Comparison of ENCODE assay signal across 1 cellular context in genomic region chr4:139312552-139313332, GRCh38.
TF ChIP-seq lines count a peak whose summit lies in the region.

No MANE protein-coding gene starts in this region.

TF ChIP-seq in SK-N-SH, 30 proteins besides CTCF, POLR2A, EP300 and RAD21 (continued from another document):
- TF ChIP-seq ZBTB33 (IDR thresholded peaks at IDR 0.05; ENCODE audit: borderline replicate concordance, low read depth) (no peak), NFIC (IDR thresholded peaks at IDR 0.05; ENCODE audit: borderline replicate concordance) (no peak), SIN3A (IDR thresholded peaks at IDR 0.05; ENCODE audit: borderline replicate concordance, low read depth, low read length) (no peak), USF1 (IDR thresholded peaks at IDR 0.05; ENCODE audit: borderline replicate concordance, low read depth) (no peak), NRF1 (IDR thresholded peaks at IDR 0.05; ENCODE audit: low read depth, low read length) (no peak)
